In the genomic region with DNA sequence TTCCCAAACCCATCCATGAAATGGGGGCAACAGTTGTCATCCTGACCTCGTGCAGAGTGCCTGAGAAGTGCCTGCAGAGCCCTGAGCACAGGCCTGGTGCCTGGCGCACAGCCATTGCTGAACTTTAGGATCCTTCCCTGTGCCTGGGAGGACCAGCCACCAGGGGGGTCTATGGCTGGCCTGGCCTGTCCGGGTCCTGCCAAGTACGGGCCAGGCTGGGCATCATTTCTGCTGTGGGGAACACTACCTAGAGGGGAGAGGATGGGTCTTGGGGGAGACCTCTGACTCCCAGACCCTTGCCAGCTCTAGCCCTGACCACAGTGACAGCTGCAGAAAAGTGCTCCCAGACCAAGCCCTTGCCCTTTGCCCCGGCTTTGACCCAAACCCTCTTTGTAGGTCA, we compare ENCODE assay signal across 2 cellular contexts. TPM values are rescaled to one million over a fixed set of nuclear protein-coding genes. Genes with fewer than 3 reads are reported as not detected.
"Had no signal": no experiment of that assay in that cellular context is flagged by ENCODE, and none has a peak within 500 bp of the region (broad histone marks: within the 10 kb centered on the region; RNA-seq: fewer than 3 reads in every experiment).

No MANE protein-coding gene starts in this region.

RNA-seq across cellular contexts. Expression of a gene that starts 28.2 kb away (rescaled TPM):
- polyA plus RNA-seq: foreskin keratinocyte, ovary had no signal

RNA-seq across cellular contexts. Expression of a gene that starts 45.4 kb away (rescaled TPM):
- polyA plus RNA-seq: foreskin keratinocyte, ovary had no signal
